Comparison of ENCODE assay signal across 21 cellular contexts in the genomic region with DNA sequence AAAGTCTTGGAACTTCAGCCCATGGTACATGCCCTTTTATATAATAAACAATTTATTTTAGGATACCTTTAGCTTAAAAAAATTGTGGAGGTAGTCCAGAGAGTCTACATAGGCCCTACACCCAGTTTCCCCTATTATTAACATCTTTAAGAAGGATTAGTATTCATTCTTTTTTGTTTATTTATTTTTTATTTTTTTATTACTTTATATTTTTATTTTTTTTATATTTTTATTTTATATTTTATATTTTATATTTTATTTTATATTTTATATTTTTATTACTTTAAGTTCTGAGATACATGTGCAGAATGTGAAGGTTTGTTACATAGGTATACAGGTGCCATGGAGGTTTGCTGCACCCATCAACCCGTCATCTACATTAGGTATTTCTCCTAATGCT. TPM values are rescaled to one million over a fixed set of nuclear protein-coding genes. Genes with fewer than 3 reads are reported as not detected.
DNase-seq lines count a peak whose midpoint lies in the region; ATAC-seq, FAIRE-seq and TF ChIP-seq lines count a peak whose summit lies in the region.
"Had no signal": no experiment of that assay in that cellular context is flagged by ENCODE, and none has a peak within 500 bp of the region (broad histone marks: within the 10 kb centered on the region; RNA-seq: fewer than 3 reads in every experiment).

No MANE protein-coding gene starts in this region.

- H3K4me3 ChIP-seq in kidney (ENCODE audit: low read length in 2 of 2) = no peak overlapping the region
- H3K4me3 ChIP-seq: A549, GM23248 had no signal

- TF ChIP-seq CTCF in kidney (IDR thresholded peaks at IDR 0.05; ENCODE audit: borderline replicate concordance, extremely low read depth, insufficient read depth) = no peak

- no peaks in the 10 kb centered on the region for H3K36me3 ChIP-seq in kidney (ENCODE audit: control insufficient read depth in 1 of 2, insufficient read depth in 2 of 2, low read length in 2 of 2)

- intact Hi-C loops in kidney (cut with DNase I) = no loop called here

- peak; percentile 75 for FAIRE-seq in A204.1 (lab: Jason Lieb, UNC)
- peak; percentile 54 for FAIRE-seq in RCC 7860 (lab: Jason Lieb, UNC)
- peak; percentile 78 for FAIRE-seq in colon (lab: Jason Lieb, UNC)
- FAIRE-seq in kidney (lab: Jason Lieb, UNC) = peak; percentile 52
- FAIRE-seq: A549, GM12892, GM19239 had no signal

- no peak for ATAC-seq in GM19023 (IDR thresholded peaks at IDR 0.05; ENCODE audit: unreplicated experiment)
- ATAC-seq: A549, HCT116 had no signal

- H3K27ac ChIP-seq in kidney (ENCODE audit: low read depth in 2 of 2, low read length in 2 of 2) = no peak overlapping the region
- H3K27ac ChIP-seq: 22Rv1, GM23248 had no signal

- peaks cover 0 to 15% of the 10 kb centered on the region in 2 donors for H3K9me3 ChIP-seq in kidney (ENCODE audit: control insufficient read depth in 1 of 2, low read length in 2 of 2)

- H3K4me1 ChIP-seq in kidney (ENCODE audit: control insufficient read depth in 1 of 2, insufficient read depth in 1 of 2, low read depth in 1 of 2, low read length in 2 of 2) = no peaks in the 10 kb centered on the region

- DNase-seq in RCC 7860 (ENCODE audit: low spot score) (no peak), kidney (no peak), NCI-H1105 treated with DMSO at 0.1 percent for 48 hours (lab: John Stamatoyannopoulos, UW) (no peak)
- DNase-seq in stimulated activated CD4-positive, alpha-beta T cell treated with anti-CD3 and anti-CD28 coated beads, Interleukin-1b, Interleukin-23, amount 100 ng/mL, for 48 hours = no peak
- DNase-seq: C1 segment of cervical spinal cord; Calu3; CD4-positive, alpha-beta memory T cell; COR-L47; DMS53; DMS79 treated with DMSO at 0.1 percent for 48 hours; GM23248; H9; HFFc6 had no signal

- H3K9ac ChIP-seq in kidney (ENCODE audit: low read length in 2 of 2) = no peak overlapping the region
- H3K9ac ChIP-seq: GM23248 had no signal

RNA-seq across cellular contexts. Expression of gene ABTB2, which starts 15.9 kb away (rescaled TPM):
- total RNA-seq in kidney = 22.1 TPM
- polyA plus RNA-seq in kidney (ENCODE audit: insufficient read depth, low read depth, low replicate concordance) = 7.6 TPM
- polyA plus RNA-seq: CD4-positive, alpha-beta memory T cell had no signal
